Comparison of ENCODE assay signal across 10 cellular contexts in genomic region chr1:202161151-202162048, GRCh38. TPM values are rescaled to one million over a fixed set of nuclear protein-coding genes. Genes with fewer than 3 reads are reported as not detected.
DNase-seq lines count a peak whose midpoint lies in the region; ATAC-seq, FAIRE-seq and TF ChIP-seq lines count a peak whose summit lies in the region.
"Had no signal": no experiment of that assay in that cellular context is flagged by ENCODE, and none has a peak within 500 bp of the region (broad histone marks: within the 10 kb centered on the region; RNA-seq: fewer than 3 reads in every experiment).

No MANE protein-coding gene starts in this region.

- H3K27me3 Mint-ChIP-seq in effector memory CD8-positive, alpha-beta T cell: no peaks in the 10 kb centered on the region

- DNase-seq in GM13976 (ENCODE audit: low spot score): peak; percentile 67
- DNase-seq in SKM-1 (lab: John Stamatoyannopoulos, UW; ENCODE audit: unreplicated experiment): peak; percentile 35
- no peak for DNase-seq in effector memory CD8-positive, alpha-beta T cell
- DNase-seq in small intestine: no peak
- DNase-seq in sigmoid colon: no peak
- no peak for DNase-seq in superior temporal gyrus (ENCODE audit: extremely low spot score)
- DNase-seq: mammary epithelial cell had no signal

- H3K4me3 ChIP-seq in small intestine (ENCODE audit: low read depth in 1 of 2, low read length in 2 of 2) (peak overlapping the region in 1 of 2 donors; percentile 51), sigmoid colon (no peak overlapping the region)

- intact Hi-C loops in sigmoid colon (cut with DNase I): no loop called here

- FAIRE-seq in small intestine (lab: Jason Lieb, UNC): no peak
- FAIRE-seq: G401.6 had no signal

- H3K27me3 ChIP-seq in small intestine (ENCODE audit: control insufficient read depth in 2 of 2, insufficient read depth in 2 of 2, low read length in 2 of 2): no peaks in the 10 kb centered on the region
- H3K27me3 ChIP-seq in sigmoid colon: no peaks in the 10 kb centered on the region

- in situ Hi-C loops in GM13976 (cut with MboI; ENCODE audit: low sequenced_read_pairs, unreplicated experiment): no loop called here

- no peaks in the 10 kb centered on the region for H3K9me3 Mint-ChIP-seq in effector memory CD8-positive, alpha-beta T cell

- no peak for TF ChIP-seq EP300 in sigmoid colon (IDR thresholded peaks at IDR 0.05)

- TF ChIP-seq CTCF in GM13976 (IDR thresholded peaks at IDR 0.05; ENCODE audit: borderline replicate concordance, control extremely low read depth, extremely low read depth, insufficient read depth, missing control alignments) (no peak), sigmoid colon (IDR thresholded peaks at IDR 0.05) (no peak)

- H3K36me3 ChIP-seq in small intestine (ENCODE audit: control insufficient read depth in 2 of 2, insufficient read depth in 2 of 2, low read length in 2 of 2) (no peaks in the 10 kb centered on the region), sigmoid colon (no peaks in the 10 kb centered on the region)

- H3K4me1 Mint-ChIP-seq in effector memory CD8-positive, alpha-beta T cell (ENCODE audit: low read depth in 2 of 2): peaks cover 73 to 80% of the 10 kb centered on the region in 2 donors

- peak overlapping the region; percentile 98 to 100 for H3K27ac Mint-ChIP-seq in effector memory CD8-positive, alpha-beta T cell

- peaks cover 63% of the 10 kb centered on the region for H3K36me3 Mint-ChIP-seq in effector memory CD8-positive, alpha-beta T cell (ENCODE audit: insufficient read depth)

- no peak for ATAC-seq in effector memory CD8-positive, alpha-beta T cell (replicated peaks)
- ATAC-seq in GM21723 (IDR thresholded peaks at IDR 0.05; ENCODE audit: unreplicated experiment): no peak
- no peak for ATAC-seq in activated CD4-positive, CD25-positive, alpha-beta regulatory T cell treated with anti-CD3 and anti-CD28 coated beads, Interleukin-2, amount 50 U/mL, for 24 hours

- peak overlapping the region; percentile 97 to 99 for H3K4me3 Mint-ChIP-seq in effector memory CD8-positive, alpha-beta T cell

- H3K9me3 ChIP-seq in small intestine (ENCODE audit: control insufficient read depth, low read depth) (no peaks in the 10 kb centered on the region), sigmoid colon (no peaks in the 10 kb centered on the region)

- WGBS in small intestine, 3 donors: 65 to 81% (median 70%) methylated on average over 20 to 22 of the region's 22 CpGs
- 52 to 80% methylated on average over 22 of the region's 22 CpGs for WGBS in sigmoid colon, 2 donors

- H3K4me1 ChIP-seq in small intestine (ENCODE audit: control insufficient read depth in 2 of 2, insufficient read depth in 1 of 2, low read depth in 1 of 2, low read length in 1 of 2) (no peaks in the 10 kb centered on the region), sigmoid colon (no peaks in the 10 kb centered on the region)

- TF ChIP-seq POLR2A in sigmoid colon (IDR thresholded peaks at IDR 0.05): no peak

- H3K27ac ChIP-seq in small intestine (ENCODE audit: low read depth in 1 of 2, low read length in 1 of 2): peak overlapping the region; percentile 73 to 94
- no peak overlapping the region for H3K27ac ChIP-seq in sigmoid colon

RNA-seq across cellular contexts. Expression of gene PTPN7, which starts 1.0 kb away (rescaled TPM):
- polyA plus RNA-seq in small intestine (1 to 10 TPM; 1.9 to 8.9 (median 2.5) TPM), sigmoid colon (10 to 100 TPM in 1 of 3 donors, 1 to 10 TPM in 2; 2.3 to 18.2 (median 6.0) TPM)
- 1 to 10 TPM in 2 of 4 donors, under 1 TPM in 1, not detected in 1; 0.71 to 6.2 (median 3.0) TPM for total RNA-seq in sigmoid colon
- total RNA-seq: mammary epithelial cell had no signal

RNA-seq across cellular contexts. Expression of gene ARL8A, which starts 16.9 kb away (rescaled TPM):
- polyA plus RNA-seq in small intestine (10 to 100 TPM; 17.4 to 23.0 (median 22.2) TPM), sigmoid colon (10 to 100 TPM; 13.8 to 22.4 (median 15.7) TPM)
- 10 to 100 TPM; 21.6 to 29.0 (median 25.2) TPM for total RNA-seq in sigmoid colon

RNA-seq across cellular contexts. Expression of gene LGR6, which starts 32.2 kb away (rescaled TPM):
- polyA plus RNA-seq in small intestine (1 to 10 TPM in 1 of 3 donors, under 1 TPM in 1, not detected in 1; 0.27 to 1.0 TPM), sigmoid colon (1 to 10 TPM in 1 of 3 donors, not detected in 2; 1.0 TPM)
- total RNA-seq in sigmoid colon: under 1 TPM in 2 of 4 donors, not detected in 2; 0.14 to 0.28 TPM

RNA-seq across cellular contexts. Expression of gene GPR37L1, which starts 38.7 kb away (rescaled TPM):
- under 1 TPM in 2 of 3 donors, not detected in 1; 0.22 to 0.37 TPM for polyA plus RNA-seq in small intestine
- under 1 TPM; under 0.01 to 0.36 (median 0.27) TPM for total RNA-seq in sigmoid colon
- 1 to 10 TPM in 1 of 3 donors, under 1 TPM in 1, not detected in 1; 0.92 to 1.8 TPM for polyA plus RNA-seq in sigmoid colon
- total RNA-seq: mammary epithelial cell had no signal

Comparison
In these comparisons a context has a peak if more than half of its experiments do, and no peak if none do; other contexts are left out.
1. DNase-seq: peak in GM13976 (single experiment) and SKM-1 (single experiment); none in effector memory CD8-positive, alpha-beta T cell (0 of 3), small intestine (single experiment), sigmoid colon (single experiment) and superior temporal gyrus (single experiment).
2. H3K27ac ChIP-seq: peak in small intestine (2 of 2); none in sigmoid colon (0 of 4).